ENCODE assay signal across 22 cellular contexts in genomic region chr3:177062052-177062732, GRCh38.
DNase-seq lines count a peak whose midpoint lies in the region; ATAC-seq and TF ChIP-seq lines count a peak whose summit lies in the region.
"Had no signal": no experiment of that assay in that cellular context is flagged by ENCODE, and none has a peak within 500 bp of the region (broad histone marks: within the 10 kb centered on the region; RNA-seq: fewer than 3 reads in every experiment).

No MANE protein-coding gene starts in this region.

- H3K36me3 Mint-ChIP-seq in activated T-cell treated with anti-CD3 and anti-CD28 coated beads, Interleukin-2, amount 50 U/mL, for 72 hours (ENCODE audit: insufficient read depth in 2 of 2) = peaks cover 0 to 9% of the 10 kb centered on the region in 2 donors
- H3K36me3 Mint-ChIP-seq in activated T-cell treated with anti-CD3 and anti-CD28 coated beads, Interleukin-2, amount 50 U/mL, for 4 hours (ENCODE audit: insufficient read depth) = peaks cover 11% of the 10 kb centered on the region
- H3K36me3 Mint-ChIP-seq in osteocyte (ENCODE audit: unreplicated experiment) = peaks cover 39% of the 10 kb centered on the region

- no peak overlapping the region for H3K4me3 Mint-ChIP-seq in activated T-cell treated with anti-CD3 and anti-CD28 coated beads, Interleukin-2, amount 50 U/mL, for 72 hours
- no peak overlapping the region for H3K4me3 Mint-ChIP-seq in activated T-cell treated with anti-CD3 and anti-CD28 coated beads, Interleukin-2, amount 50 U/mL, for 4 hours
- no peak overlapping the region for H3K4me3 Mint-ChIP-seq in osteocyte (ENCODE audit: unreplicated experiment)
- H3K4me3 Mint-ChIP-seq: activated CD4-positive, alpha-beta T cell treated with anti-CD3 and anti-CD28 coated beads, Interleukin-2, amount 10 ng/mL, durations not matched to agents 24 days and 14 days; activated naive CD8-positive, alpha-beta T cell treated with anti-CD3 and anti-CD28 coated beads for 36 hours had no signal

- no peak for ATAC-seq in activated T-cell treated with anti-CD3 and anti-CD28 coated beads, Interleukin-2, amount 50 U/mL, for 72 hours (replicated peaks in 1 of 2)
- no peak for ATAC-seq in activated T-cell treated with anti-CD3 and anti-CD28 coated beads, Interleukin-2, amount 50 U/mL, for 4 hours
- no peak for ATAC-seq in GM21367 (IDR thresholded peaks at IDR 0.05; ENCODE audit: unreplicated experiment)
- ATAC-seq in HG02642 (IDR thresholded peaks at IDR 0.05; ENCODE audit: poor library complexity, unreplicated experiment) = no peak
- ATAC-seq: esophagus mucosa; stimulated activated naive CD8-positive, alpha-beta T cell treated with anti-CD3 and anti-CD28 coated beads, Interleukin-15, Interleukin-2, amounts not matched to agents 100 U/mL and 50 U/mL, for 24 hours had no signal

- DNase-seq in activated T-cell treated with anti-CD3 and anti-CD28 coated beads, Interleukin-2, amount 50 U/mL, for 72 hours = no peak
- DNase-seq in activated T-cell treated with anti-CD3 and anti-CD28 coated beads, Interleukin-2, amount 50 U/mL, for 4 hours = no peak
- DNase-seq in M059J (ENCODE audit: low read depth) = peak; percentile 72
- peak; percentile 13 to 22 for DNase-seq in cardiac fibroblast (ENCODE audit: low read depth in 2 of 2)
- no peak for DNase-seq in osteocyte (ENCODE audit: extremely low spot score, unreplicated experiment)
- no peak for DNase-seq in stimulated activated CD4-positive, alpha-beta T cell treated with anti-CD3 and anti-CD28 coated beads, Interleukin-15, amount 100 ng/mL, for 24 hours
- DNase-seq: activated CD4-positive, alpha-beta T cell treated with anti-CD3 and anti-CD28 coated beads, Interleukin-2, amount 10 ng/mL, durations not matched to agents 24 days and 14 days; activated naive CD8-positive, alpha-beta T cell treated with anti-CD3 and anti-CD28 coated beads for 36 hours; effector CD4-positive, alpha-beta T cell; H7; mesenchymal stem cell; NCI-H1694; NCI-H748 treated with DMSO at 0.1 percent for 48 hours; nucleus accumbens; stimulated activated CD4-positive, alpha-beta T cell treated with anti-CD3 and anti-CD28 coated beads, Interleukin-4, amount 100 ng/mL, for 4 hours; stimulated activated naive CD8-positive, alpha-beta T cell treated with anti-CD3 and anti-CD28 coated beads, Interleukin-15, Interleukin-2, amounts not matched to agents 100 U/mL and 50 U/mL, for 24 hours; tibial artery had no signal

- TF ChIP-seq CTCF in cardiac fibroblast (IDR thresholded peaks at IDR 0.05; ENCODE audit: low read depth, low read length) = no peak
- TF ChIP-seq CTCF in osteocyte (IDR thresholded peaks at IDR 0.05) = no peak

- no peak overlapping the region for H3K4me3 ChIP-seq in cardiac fibroblast (replicated peaks in 1 of 2; ENCODE audit: low read depth in 2 of 2, low read length in 2 of 2)
- H3K4me3 ChIP-seq: BLaER1, tibial artery had no signal

- peaks cover 34% of the 10 kb centered on the region for H3K4me1 Mint-ChIP-seq in activated T-cell treated with anti-CD3 and anti-CD28 coated beads, Interleukin-2, amount 50 U/mL, for 72 hours (ENCODE audit: low read depth)
- peaks cover 47% of the 10 kb centered on the region for H3K4me1 Mint-ChIP-seq in activated T-cell treated with anti-CD3 and anti-CD28 coated beads, Interleukin-2, amount 50 U/mL, for 4 hours (ENCODE audit: low read depth)
- peaks cover 28% of the 10 kb centered on the region for H3K4me1 Mint-ChIP-seq in osteocyte (ENCODE audit: unreplicated experiment)

- peak overlapping the region; percentile 3 for H3K27ac Mint-ChIP-seq in activated T-cell treated with anti-CD3 and anti-CD28 coated beads, Interleukin-2, amount 50 U/mL, for 72 hours
- H3K27ac Mint-ChIP-seq in osteocyte (ENCODE audit: unreplicated experiment) = peak overlapping the region; percentile 47
- H3K27ac Mint-ChIP-seq: activated CD4-positive, alpha-beta T cell treated with anti-CD3 and anti-CD28 coated beads, Interleukin-2, amount 10 ng/mL, durations not matched to agents 24 days and 14 days; activated naive CD8-positive, alpha-beta T cell treated with anti-CD3 and anti-CD28 coated beads for 36 hours; activated T-helper 2 cell treated with anti-CD3 and anti-CD28 coated beads, Interferon-gamma antibody, Interleukin-2, Interleukin-4, amounts not matched to agents 10 μg/mL and 5 μg/mL and 100 μg/mL, durations not matched to agents 14 hours and 24 hours and 36 hours had no signal

- no peaks in the 10 kb centered on the region for H3K27me3 Mint-ChIP-seq in activated T-cell treated with anti-CD3 and anti-CD28 coated beads, Interleukin-2, amount 50 U/mL, for 72 hours (ENCODE audit: low read depth)
- H3K27me3 Mint-ChIP-seq in activated T-cell treated with anti-CD3 and anti-CD28 coated beads, Interleukin-2, amount 50 U/mL, for 4 hours (ENCODE audit: low read depth) = no peaks in the 10 kb centered on the region
- no peaks in the 10 kb centered on the region for H3K27me3 Mint-ChIP-seq in osteocyte (ENCODE audit: unreplicated experiment)
- H3K27me3 Mint-ChIP-seq: activated CD4-positive, alpha-beta T cell treated with anti-CD3 and anti-CD28 coated beads, Interleukin-2, amount 10 ng/mL, durations not matched to agents 24 days and 14 days; activated naive CD8-positive, alpha-beta T cell treated with anti-CD3 and anti-CD28 coated beads for 36 hours had no signal

- no peaks in the 10 kb centered on the region for H3K9me3 Mint-ChIP-seq in activated T-cell treated with anti-CD3 and anti-CD28 coated beads, Interleukin-2, amount 50 U/mL, for 72 hours
- H3K9me3 Mint-ChIP-seq in activated T-cell treated with anti-CD3 and anti-CD28 coated beads, Interleukin-2, amount 50 U/mL, for 4 hours = no peaks in the 10 kb centered on the region
- no peaks in the 10 kb centered on the region for H3K9me3 Mint-ChIP-seq in osteocyte (ENCODE audit: unreplicated experiment)
- H3K9me3 Mint-ChIP-seq: activated CD4-positive, alpha-beta T cell treated with anti-CD3 and anti-CD28 coated beads, Interleukin-2, amount 10 ng/mL, durations not matched to agents 24 days and 14 days; activated naive CD8-positive, alpha-beta T cell treated with anti-CD3 and anti-CD28 coated beads for 36 hours; activated T-helper 2 cell treated with anti-CD3 and anti-CD28 coated beads, Interferon-gamma antibody, Interleukin-2, Interleukin-4, amounts not matched to agents 10 μg/mL and 5 μg/mL and 100 μg/mL, durations not matched to agents 14 hours and 24 hours and 36 hours had no signal

Comparison
In these comparisons a context has a peak if more than half of its experiments do, and no peak if none do; other contexts are left out.
1. DNase-seq: peak in M059J (single experiment) and cardiac fibroblast (2 of 2); none in activated T-cell treated with anti-CD3 and anti-CD28 coated beads, Interleukin-2, amount 50 U/mL, for 72 hours (0 of 2), activated T-cell treated with anti-CD3 and anti-CD28 coated beads, Interleukin-2, amount 50 U/mL, for 4 hours (single experiment), osteocyte (single experiment) and stimulated activated CD4-positive, alpha-beta T cell treated with anti-CD3 and anti-CD28 coated beads, Interleukin-15, amount 100 ng/mL, for 24 hours (single experiment).